ENCODE assay signal across 26 cellular contexts in the genomic region with DNA sequence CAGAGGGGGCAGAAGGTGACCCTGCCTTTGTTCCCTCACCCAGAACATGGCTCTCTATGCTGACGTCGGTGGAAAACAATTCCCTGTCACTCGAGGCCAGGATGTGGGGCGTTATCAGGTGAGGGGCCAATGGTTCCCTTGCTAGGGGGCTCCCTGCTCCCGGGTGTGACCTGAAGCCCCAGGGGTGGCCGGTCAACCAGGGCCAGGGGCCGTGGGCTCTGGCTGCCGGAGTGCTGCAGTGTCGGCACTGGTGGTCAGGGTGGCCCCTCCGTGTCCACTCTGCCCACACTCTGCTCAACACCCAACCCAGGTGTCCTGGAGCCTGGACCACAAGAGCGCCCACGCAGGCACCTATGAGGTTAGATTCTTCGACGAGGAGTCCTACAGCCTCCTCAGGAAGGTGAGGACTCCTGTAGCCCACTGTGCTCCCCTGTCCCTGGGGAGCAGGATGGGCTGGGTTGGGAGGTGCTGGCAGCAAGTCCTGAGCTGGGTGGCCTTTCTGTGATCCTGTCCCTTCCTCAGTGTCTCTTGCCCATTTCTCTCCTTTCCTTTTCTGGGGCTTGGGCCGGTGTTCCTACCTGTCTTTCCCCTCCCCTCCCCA. TPM values are rescaled to one million over a fixed set of nuclear protein-coding genes. Genes with fewer than 3 reads are reported as not detected.
"Had no signal": no experiment of that assay in that cellular context is flagged by ENCODE, and none has a peak within 500 bp of the region (broad histone marks: within the 10 kb centered on the region; RNA-seq: fewer than 3 reads in every experiment).

No MANE protein-coding gene starts in this region.

- DNase-seq: hypothalamus; islet precursor cell; left ventricle myocardium inferior; mesendoderm; naive B cell; natural killer cell; nephron progenitor cell; ovary; right lobe of liver; stimulated activated CD4-positive, alpha-beta T cell treated with anti-CD3 and anti-CD28 coated beads, Interleukin-1b, Interleukin-23, amount 100 ng/mL, for 48 hours; stimulated activated CD4-positive, alpha-beta T cell treated with anti-CD3 and anti-CD28 coated beads, Interleukin-2, amount 100 ng/mL, for 48 hours; stimulated activated CD4-positive, alpha-beta T cell treated with anti-CD3 and anti-CD28 coated beads, Interleukin-4, amount 100 ng/mL, for 4 hours; stimulated activated CD8-positive, alpha-beta memory T cell treated with anti-CD3 and anti-CD28 coated beads, Interleukin-4, amount 100 ng/mL, for 48 hours; stimulated activated naive CD8-positive, alpha-beta T cell treated with anti-CD3 and anti-CD28 coated beads, Interleukin-15, Interleukin-2, amounts not matched to agents 100 U/mL and 50 U/mL, for 24 hours; stomach; testis; thyroid gland; transverse colon had no signal

- H3K4me3 ChIP-seq: left ventricle myocardium inferior, lung, ovary, right atrium auricular region, right lobe of liver, smooth muscle cell, stomach, testis, thyroid gland, transverse colon, upper lobe of left lung, vagina had no signal

- H3K36me3 ChIP-seq: ovary, right lobe of liver, transverse colon had no signal

- H3K36me3 Mint-ChIP-seq: natural killer cell had no signal

- H3K27ac ChIP-seq: left ventricle myocardium inferior, ovary, right atrium auricular region, right lobe of liver, stomach, testis, thyroid gland, transverse colon, upper lobe of left lung, vagina had no signal

- H3K9me3 ChIP-seq: left ventricle myocardium inferior, ovary, right lobe of liver, testis, thyroid gland, transverse colon, vagina had no signal

- H3K27me3 ChIP-seq: ovary, right atrium auricular region, right lobe of liver, stomach, testis, thyroid gland, transverse colon, vagina had no signal

- H3K4me1 ChIP-seq: right lobe of liver, testis had no signal

- H3K4me3 Mint-ChIP-seq: mesothelial cell of epicardium; stimulated activated memory B cell treated with anti-CD40 and anti-IgM and Interleukin-4, amounts not matched to agents 10 μg/mL and 1 μg/mL and 100 μg/mL, for 72 hours had no signal

- ATAC-seq: natural killer cell; right lobe of liver; stimulated activated memory B cell treated with anti-CD40 and anti-IgM and Interleukin-4, amounts not matched to agents 10 μg/mL and 1 μg/mL and 100 μg/mL, for 72 hours; stimulated activated naive CD8-positive, alpha-beta T cell treated with anti-CD3 and anti-CD28 coated beads, Interleukin-15, Interleukin-2, amounts not matched to agents 100 U/mL and 50 U/mL, for 24 hours had no signal

- H3K27ac Mint-ChIP-seq: mesothelial cell of epicardium; natural killer cell; nephron progenitor cell; progenitor cell of endocrine pancreas; stimulated activated memory B cell treated with anti-CD40 and anti-IgM and Interleukin-4, amounts not matched to agents 10 μg/mL and 1 μg/mL and 100 μg/mL, for 72 hours had no signal

- H3K27me3 Mint-ChIP-seq: naive B cell; progenitor cell of endocrine pancreas; stimulated activated memory B cell treated with anti-CD40 and anti-IgM and Interleukin-4, amounts not matched to agents 10 μg/mL and 1 μg/mL and 100 μg/mL, for 72 hours had no signal

- H3K4me2 ChIP-seq: smooth muscle cell had no signal

- H3K9me3 Mint-ChIP-seq: natural killer cell; stimulated activated memory B cell treated with anti-CD40 and anti-IgM and Interleukin-4, amounts not matched to agents 10 μg/mL and 1 μg/mL and 100 μg/mL, for 72 hours had no signal

RNA-seq across cellular contexts. Expression of a gene that starts 16.7 kb away (rescaled TPM):
- total RNA-seq: mesothelial cell of epicardium, natural killer cell, progenitor cell of endocrine pancreas, right lobe of liver, smooth muscle cell had no signal
